In the genomic region with DNA sequence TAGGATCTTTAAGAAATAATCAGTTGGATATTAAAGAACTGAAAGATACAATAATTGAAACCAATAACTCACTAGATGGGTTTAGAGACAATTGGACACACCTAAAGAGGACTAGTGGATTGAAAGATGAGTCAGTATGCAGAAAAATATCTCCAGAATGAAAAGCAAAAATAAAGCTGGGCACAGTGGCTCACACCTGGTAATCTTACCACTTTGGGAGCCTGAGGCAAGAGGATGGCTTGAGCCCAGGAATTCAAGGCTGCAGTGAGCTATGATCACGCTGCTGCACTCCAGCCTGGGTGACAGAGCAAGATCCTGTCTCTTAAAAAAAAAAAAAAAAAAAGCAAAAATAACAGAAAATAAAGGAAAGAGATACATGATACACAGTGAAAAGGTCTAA, we compare ENCODE assay signal across 27 cellular contexts.
"Had no signal": no experiment of that assay in that cellular context is flagged by ENCODE, and none has a peak within 500 bp of the region (broad histone marks: within the 10 kb centered on the region; RNA-seq: fewer than 3 reads in every experiment).

No MANE protein-coding gene starts in this region.

- H3K36me3 ChIP-seq: ascending aorta, breast epithelium, esophagus squamous epithelium, heart left ventricle, WERI-Rb-1 had no signal

- ATAC-seq: activated CD4-positive, CD25-positive, alpha-beta regulatory T cell treated with anti-CD3 and anti-CD28 coated beads, Interleukin-2, amount 50 U/mL, for 24 hours; activated CD8-positive, alpha-beta T cell treated with anti-CD3 and anti-CD28 coated beads for 36 hours; activated naive CD4-positive, alpha-beta T cell treated with anti-CD3 and anti-CD28 coated beads, Interleukin-2, amount 50 U/mL, for 72 hours; activated T-cell treated with anti-CD3 and anti-CD28 coated beads, Interleukin-2, amount 50 U/mL, for 4 hours; heart left ventricle; T-helper 17 cell had no signal

- H3K9me3 ChIP-seq: ascending aorta, breast epithelium, esophagus squamous epithelium, heart left ventricle had no signal

- H3K4me3 ChIP-seq: ascending aorta, breast epithelium, coronary artery, dorsolateral prefrontal cortex, esophagus squamous epithelium, heart left ventricle had no signal

- H3K4me1 ChIP-seq: ascending aorta, breast epithelium, esophagus squamous epithelium, heart left ventricle had no signal

- DNase-seq: activated B cell treated with CpG ODN at 0.5 μM for 24 hours; activated CD4-positive, alpha-beta T cell treated with anti-CD3 and anti-CD28 coated beads for 48 hours; activated CD4-positive, alpha-beta T cell treated with anti-CD3 and anti-CD28 coated beads, Interleukin-2, amount 50 U/mL, for 1 hour; activated CD4-positive, alpha-beta T cell treated with anti-CD3 and anti-CD28 coated beads, Interleukin-2, amount 50 U/mL, for 48 hours; activated CD8-positive, alpha-beta memory T cell treated with anti-CD3 and anti-CD28 coated beads for 24 hours; activated CD8-positive, alpha-beta T cell treated with anti-CD3 and anti-CD28 coated beads for 36 hours; activated effector memory CD4-positive, alpha-beta T cell treated with anti-CD3 and anti-CD28 coated beads, Interleukin-2, amount 50 U/mL, for 16 hours; activated naive CD4-positive, alpha-beta T cell; activated naive CD4-positive, alpha-beta T cell treated with anti-CD3 and anti-CD28 coated beads, Interleukin-2, amount 10 ng/mL, durations not matched to agents 7 days and 5 days; activated naive CD8-positive, alpha-beta T cell treated with anti-CD3 and anti-CD28 coated beads, Interleukin-2, amount 10 ng/mL, durations not matched to agents 7 days and 5 days; activated T-cell treated with anti-CD3 and anti-CD28 coated beads, Interleukin-2, amount 50 U/mL, for 4 hours; dorsolateral prefrontal cortex; effector memory CD4-positive, alpha-beta T cell; endodermal cell; esophagus squamous epithelium; glutamatergic neuron; heart left ventricle; T-helper 1 cell; T-helper 17 cell; T1000; WERI-Rb-1 had no signal

- FAIRE-seq: frontal cortex had no signal

- H3K27me3 ChIP-seq: ascending aorta, breast epithelium had no signal

- H3K27ac ChIP-seq: ascending aorta, breast epithelium, coronary artery, dorsolateral prefrontal cortex, esophagus squamous epithelium, heart left ventricle, WERI-Rb-1 had no signal
